Comparison of ENCODE assay signal across 9 cellular contexts in genomic region chr1:152461544-152461943, GRCh38. TPM values are rescaled to one million over a fixed set of nuclear protein-coding genes. Genes with fewer than 3 reads are reported as not detected.
DNase-seq lines count a peak whose midpoint lies in the region; ATAC-seq and TF ChIP-seq lines count a peak whose summit lies in the region.
"Had no signal": no experiment of that assay in that cellular context is flagged by ENCODE, and none has a peak within 500 bp of the region (broad histone marks: within the 10 kb centered on the region; RNA-seq: fewer than 3 reads in every experiment).

No MANE protein-coding gene starts in this region.

- 11 to 17% methylated on average over 6 of the region's 6 CpGs for WGBS in tibial nerve, 2 donors

- no peak for TF ChIP-seq POLR2A in tibial nerve (IDR thresholded peaks at IDR 0.05)

- peaks cover 32% of the 10 kb centered on the region for H3K4me1 Mint-ChIP-seq in activated T-cell treated with anti-CD3 and anti-CD28 coated beads, Interleukin-2, amount 50 U/mL, for 24 hours (ENCODE audit: low read depth)
- H3K4me1 Mint-ChIP-seq in naive thymus-derived CD4-positive, alpha-beta T cell: peaks cover 22 to 30% (median 27%) of the 10 kb centered on the region in 7 donors
- H3K4me1 Mint-ChIP-seq: nephron had no signal

- H3K27ac ChIP-seq in naive thymus-derived CD4-positive, alpha-beta T cell (ENCODE audit: low read depth, low read length): no peak overlapping the region
- no peak overlapping the region for H3K27ac ChIP-seq in tibial nerve

- TF ChIP-seq CTCF in epithelial cell of esophagus (IDR thresholded peaks at IDR 0.05; ENCODE audit: insufficient read depth, low read depth, low read length, missing control alignments): peak; percentile 76
- TF ChIP-seq CTCF in tibial nerve (IDR thresholded peaks at IDR 0.05): peak; percentile 43 to 58 (median 47)

- no peaks in the 10 kb centered on the region for H3K27me3 ChIP-seq in naive thymus-derived CD4-positive, alpha-beta T cell (ENCODE audit: control insufficient read depth in 2 of 2, insufficient read depth in 2 of 2, low read length in 2 of 2)
- H3K27me3 ChIP-seq in tibial nerve: no peaks in the 10 kb centered on the region

- H3K9me3 ChIP-seq in naive thymus-derived CD4-positive, alpha-beta T cell (ENCODE audit: control insufficient read depth in 2 of 3, low read length in 3 of 3): no peaks in the 10 kb centered on the region
- H3K9me3 ChIP-seq in tibial nerve: peaks cover 0 to 5% (median 0%) of the 10 kb centered on the region in 4 donors

- DNase-seq in activated T-cell treated with anti-CD3 and anti-CD28 coated beads for 1 hour (ENCODE audit: low read depth): peak; percentile 49
- DNase-seq in activated T-cell treated with anti-CD3 and anti-CD28 coated beads, Interleukin-2, amount 50 U/mL, for 24 hours: no peak
- peak; percentile 6 for DNase-seq in NCI-H524 treated with DMSO at 0.1 percent for 48 hours (lab: John Stamatoyannopoulos, UW)
- DNase-seq in activated CD4-positive, alpha-beta T cell treated with anti-CD3 and anti-CD28 coated beads, Interleukin-2, amount 50 U/mL, for 24 hours (ENCODE audit: low read depth in 1 of 2, low spot score in 1 of 2): peak; percentile 29 to 39
- DNase-seq in epithelial cell of esophagus (ENCODE audit: low read depth): peak; percentile 77
- peak; percentile 12 to 62 (median 46) for DNase-seq in naive thymus-derived CD4-positive, alpha-beta T cell
- DNase-seq in tibial nerve (ENCODE audit: low spot score in 2 of 2): peak in 1 of 2 donors; percentile 67

- POLR2A ChIA-PET in naive thymus-derived CD4-positive, alpha-beta T cell (lab: Charles Lee): no interaction called here

- intact Hi-C loops in naive thymus-derived CD4-positive, alpha-beta T cell (cut with micrococcal nuclease): loop anchor here in 1 of 2 donors (2.0 to 5.0 kb wide), 2 partner anchors 21 to 424 kb away; partner anchors contain the start of gene S100A11

- H3K4me3 ChIP-seq in epithelial cell of esophagus (ENCODE audit: low read length) (no peak overlapping the region), tibial nerve (no peak overlapping the region)
- H3K4me3 ChIP-seq in naive thymus-derived CD4-positive, alpha-beta T cell (ENCODE audit: low read length): no peak overlapping the region

- H3K27ac Mint-ChIP-seq in activated T-cell treated with anti-CD3 and anti-CD28 coated beads, Interleukin-2, amount 50 U/mL, for 24 hours: no peak overlapping the region
- peak overlapping the region in 3 of 9 donors; percentile 60 to 77 (median 62) for H3K27ac Mint-ChIP-seq in naive thymus-derived CD4-positive, alpha-beta T cell
- H3K27ac Mint-ChIP-seq: nephron had no signal

- no peaks in the 10 kb centered on the region for H3K36me3 ChIP-seq in naive thymus-derived CD4-positive, alpha-beta T cell (ENCODE audit: control insufficient read depth in 2 of 3, insufficient read depth in 3 of 3, low read length in 3 of 3)
- H3K36me3 ChIP-seq in tibial nerve: no peaks in the 10 kb centered on the region

- H3K27me3 Mint-ChIP-seq in activated T-cell treated with anti-CD3 and anti-CD28 coated beads, Interleukin-2, amount 50 U/mL, for 24 hours: no peaks in the 10 kb centered on the region
- H3K27me3 Mint-ChIP-seq in naive thymus-derived CD4-positive, alpha-beta T cell: peaks cover 0 to 12% (median 5%) of the 10 kb centered on the region in 5 donors

- H3K36me3 Mint-ChIP-seq in activated T-cell treated with anti-CD3 and anti-CD28 coated beads, Interleukin-2, amount 50 U/mL, for 24 hours (ENCODE audit: low read depth): no peaks in the 10 kb centered on the region
- H3K36me3 Mint-ChIP-seq in naive thymus-derived CD4-positive, alpha-beta T cell: no peaks in the 10 kb centered on the region

- CTCF ChIA-PET in naive thymus-derived CD4-positive, alpha-beta T cell (lab: Charles Lee): interaction anchor here (0.7 kb wide), 1 partner anchor 25 kb away, joined by 3 read pairs; no protein-coding TSS in a partner anchor

- no peak overlapping the region for H3K4me3 Mint-ChIP-seq in activated T-cell treated with anti-CD3 and anti-CD28 coated beads, Interleukin-2, amount 50 U/mL, for 24 hours
- H3K4me3 Mint-ChIP-seq in naive thymus-derived CD4-positive, alpha-beta T cell: peak overlapping the region in 2 of 10 donors; percentile 5 to 65
- H3K4me3 Mint-ChIP-seq: nephron had no signal

- ATAC-seq in naive thymus-derived CD4-positive, alpha-beta T cell: peak; percentile 56
- no peak for ATAC-seq in GM19455 (IDR thresholded peaks at IDR 0.05; ENCODE audit: unreplicated experiment)

- no peak for TF ChIP-seq EP300 in tibial nerve (IDR thresholded peaks at IDR 0.05)

- peaks cover 5 to 10% of the 10 kb centered on the region in 2 donors for H3K4me1 ChIP-seq in naive thymus-derived CD4-positive, alpha-beta T cell (ENCODE audit: control insufficient read depth in 2 of 2, insufficient read depth in 2 of 2, low read length in 2 of 2)
- peaks cover 0 to 9% (median 3%) of the 10 kb centered on the region in 4 donors for H3K4me1 ChIP-seq in tibial nerve

- H3K9me3 Mint-ChIP-seq in activated T-cell treated with anti-CD3 and anti-CD28 coated beads, Interleukin-2, amount 50 U/mL, for 24 hours: peaks cover 5% of the 10 kb centered on the region
- peaks cover 0 to 8% (median 3%) of the 10 kb centered on the region in 11 donors for H3K9me3 Mint-ChIP-seq in naive thymus-derived CD4-positive, alpha-beta T cell

RNA-seq across cellular contexts. Expression of gene CRNN, which starts 47.5 kb away (rescaled TPM):
- total RNA-seq in naive thymus-derived CD4-positive, alpha-beta T cell: not detected
- polyA plus RNA-seq in naive thymus-derived CD4-positive, alpha-beta T cell: not detected
- total RNA-seq in tibial nerve: not detected

RNA-seq across cellular contexts. Expression of gene LCE5A, which starts 49.1 kb away (rescaled TPM):
- not detected for total RNA-seq in naive thymus-derived CD4-positive, alpha-beta T cell
- not detected for polyA plus RNA-seq in naive thymus-derived CD4-positive, alpha-beta T cell
- total RNA-seq in tibial nerve: not detected

RNA-seq across cellular contexts. Expression of gene CRCT1, which starts 52.7 kb away (rescaled TPM):
- total RNA-seq in naive thymus-derived CD4-positive, alpha-beta T cell: not detected
- not detected for polyA plus RNA-seq in naive thymus-derived CD4-positive, alpha-beta T cell
- not detected for total RNA-seq in tibial nerve
